Comparison of ENCODE assay signal across 1 cellular context in genomic region chr2:240250985-240251847, GRCh38.
TF ChIP-seq lines count a peak whose summit lies in the region.

No MANE protein-coding gene starts in this region.

TF ChIP-seq in K562, 482 proteins besides CTCF, POLR2A, EP300 and RAD21 (continued from another document and continues in another):
- no peak for TF ChIP-seq E4F1 (CRISPR knock-in tag; IDR thresholded peaks at IDR 0.05; ENCODE audit: borderline replicate concordance)
- peak; percentile 73 for TF ChIP-seq NR2C1 (IDR thresholded peaks at IDR 0.05)
- TF ChIP-seq NR2C1 (tag; IDR thresholded peaks at IDR 0.05), result peak; percentile 68
- no peak for TF ChIP-seq ARID3A (IDR thresholded peaks at IDR 0.05; ENCODE audit: borderline replicate concordance, low read depth, low read length)
- no peak for TF ChIP-seq STAT5A (IDR thresholded peaks at IDR 0.05; ENCODE audit: borderline replicate concordance, low read length)
- peak; percentile 96 for TF ChIP-seq ATF3 (IDR thresholded peaks at IDR 0.05)
- TF ChIP-seq ATF3 (CRISPR knock-in tag; conservative IDR thresholded peaks at IDR 0.05), result peak; percentile 76; the same call in 1 of the 2 replicates
- no peak; a peak in 1 of 4 replicates for TF ChIP-seq MAZ (CRISPR knock-in tag; conservative IDR thresholded peaks at IDR 0.05 in 1 of 2, IDR thresholded peaks at IDR 0.05 in 1 of 2)
- TF ChIP-seq SIN3A (IDR thresholded peaks at IDR 0.05; ENCODE audit: borderline replicate concordance in 2 of 2, control insufficient read depth in 1 of 2, low read depth in 2 of 2, low read length in 2 of 2), result no peak
- TF ChIP-seq CREB5 (CRISPR knock-in tag; IDR thresholded peaks at IDR 0.05), result no peak
- TF ChIP-seq MEIS2 (IDR thresholded peaks at IDR 0.05; ENCODE audit: partially characterized antibody), result no peak
- no peak for TF ChIP-seq ZNF408 (CRISPR knock-in tag; IDR thresholded peaks at IDR 0.05; ENCODE audit: low read depth)
- peak; percentile 54 for TF ChIP-seq KDM5B (IDR thresholded peaks at IDR 0.05; ENCODE audit: insufficient replicate concordance, low read depth, low read length)
- TF ChIP-seq ZNF449 (CRISPR knock-in tag; IDR thresholded peaks at IDR 0.05), result no peak
- TF ChIP-seq CBX3 (IDR thresholded peaks at IDR 0.05; ENCODE audit: borderline replicate concordance in 1 of 2, low read length in 2 of 2), result no peak
- TF ChIP-seq JUND (IDR thresholded peaks at IDR 0.05; ENCODE audit: borderline replicate concordance, low read depth, low read length), result peak; percentile 96
- peak; percentile 91; the same call in 2 of the 3 replicates for TF ChIP-seq JUND (tag; IDR thresholded peaks at IDR 0.05; ENCODE audit: borderline replicate concordance, low read depth, low read length)
- no peak for TF ChIP-seq BRF1 (IDR thresholded peaks at IDR 0.05; ENCODE audit: borderline replicate concordance, extremely low read depth, insufficient read length)
- TF ChIP-seq SETDB1 (IDR thresholded peaks at IDR 0.05; ENCODE audit: low read length), result peak; percentile 45
- no peak for TF ChIP-seq ZHX1 (conservative IDR thresholded peaks at IDR 0.05; ENCODE audit: low read length)
- 0 out of 2 replicates have a peak, but pooled peaks have one; percentile 50 for TF ChIP-seq MTA3 (IDR thresholded peaks at IDR 0.05; ENCODE audit: borderline replicate concordance)
- TF ChIP-seq GATAD2B (IDR thresholded peaks at IDR 0.05; ENCODE audit: borderline replicate concordance), result no peak; the same call in 1 of the 2 replicates
- TF ChIP-seq ZNF512 (tag; IDR thresholded peaks at IDR 0.05), result no peak
- no peak for TF ChIP-seq NKRF (IDR thresholded peaks at IDR 0.05; ENCODE audit: borderline replicate concordance)
- TF ChIP-seq BHLHE40 (IDR thresholded peaks at IDR 0.05; ENCODE audit: low read length), result peak; percentile 92
- no peak for TF ChIP-seq DDX20 (tag; IDR thresholded peaks at IDR 0.05; ENCODE audit: low read depth)
- TF ChIP-seq CCAR2 (IDR thresholded peaks at IDR 0.05; ENCODE audit: low read depth, low read length), result no peak
- no peak for TF ChIP-seq SMARCA5 (IDR thresholded peaks at IDR 0.05)
- no peak for TF ChIP-seq ATF1 (CRISPR knock-in tag; IDR thresholded peaks at IDR 0.05)
- TF ChIP-seq ATF1 (tag; IDR thresholded peaks at IDR 0.05), result peak; percentile 62
- TF ChIP-seq REST (CRISPR knock-in tag; IDR thresholded peaks at IDR 0.05; ENCODE audit: low read depth), result no peak
- TF ChIP-seq ZNF511 (CRISPR knock-in tag; IDR thresholded peaks at IDR 0.05), result no peak
- no peak for TF ChIP-seq BRF2 (IDR thresholded peaks at IDR 0.05; ENCODE audit: borderline replicate concordance, insufficient read depth, insufficient read length)
- no peak; a peak in 1 of 4 replicates for TF ChIP-seq SRF (CRISPR knock-in tag; IDR thresholded peaks at IDR 0.05)
- peak; percentile 81 for TF ChIP-seq RBFOX2 (IDR thresholded peaks at IDR 0.05; ENCODE audit: low read depth, low read length)
- no peak for TF ChIP-seq GATAD2A (IDR thresholded peaks at IDR 0.05)
